ENCODE assay signal across 14 cellular contexts in the genomic region with DNA sequence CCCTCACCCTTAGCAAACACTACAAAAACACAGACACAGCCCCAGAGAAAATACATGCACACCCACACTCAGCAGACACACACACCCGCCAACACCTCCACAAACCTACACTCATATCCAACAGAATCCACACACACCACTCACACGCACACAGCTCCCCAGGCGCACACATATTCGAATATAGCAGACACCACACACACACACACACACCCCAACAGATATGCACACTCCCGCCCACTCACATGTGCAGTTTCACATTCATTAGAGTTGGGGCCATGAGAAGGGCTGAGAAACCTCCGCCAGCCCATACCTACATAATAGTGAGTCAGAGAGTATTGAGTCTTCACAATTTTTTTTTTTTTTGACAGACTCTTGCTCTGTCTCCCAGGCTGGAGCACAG. TPM values are rescaled to one million over a fixed set of nuclear protein-coding genes. Genes with fewer than 3 reads are reported as not detected.
DNase-seq lines count a peak whose midpoint lies in the region; ATAC-seq and TF ChIP-seq lines count a peak whose summit lies in the region.
"Had no signal": no experiment of that assay in that cellular context is flagged by ENCODE, and none has a peak within 500 bp of the region (broad histone marks: within the 10 kb centered on the region; RNA-seq: fewer than 3 reads in every experiment).

No MANE protein-coding gene starts in this region.

- H3K27ac ChIP-seq in spleen, result no peak overlapping the region
- H3K27ac ChIP-seq: neutrophil had no signal

- no peak overlapping the region for H3K27ac Mint-ChIP-seq in type B pancreatic cell

- ATAC-seq in HG02852 (IDR thresholded peaks at IDR 0.05; ENCODE audit: unreplicated experiment) (peak; percentile 53), GM21367 (IDR thresholded peaks at IDR 0.05; ENCODE audit: unreplicated experiment) (no peak)

- peaks cover 55% of the 10 kb centered on the region for H3K27me3 Mint-ChIP-seq in type B pancreatic cell

- no peak for TF ChIP-seq POLR2A in spleen (IDR thresholded peaks at IDR 0.05)

- peaks cover 4% of the 10 kb centered on the region for H3K4me1 Mint-ChIP-seq in type B pancreatic cell (ENCODE audit: unreplicated experiment)

- DNase-seq in GM12864 (ENCODE audit: low read depth) (peak; percentile 47), skeletal muscle cell (ENCODE audit: low read depth) (peak; percentile 59), type B pancreatic cell (ENCODE audit: extremely low spot score, unreplicated experiment) (no peak), spleen (no peak), NCI-H1694 treated with DMSO at 0.1 percent for 48 hours (lab: John Stamatoyannopoulos, UW) (no peak)
- DNase-seq in activated T-cell treated with anti-CD3 and anti-CD28 coated beads, Interleukin-2, amount 50 U/mL, for 48 hours, result peak; percentile 72 to 74
- DNase-seq: CD4-positive, alpha-beta memory T cell; erythroblast; NCI-H2029; OCI-M1 had no signal

- peaks cover 18 to 32% (median 28%) of the 10 kb centered on the region in 6 donors for H3K4me1 ChIP-seq in spleen

- H3K4me3 Mint-ChIP-seq in type B pancreatic cell, result no peak overlapping the region
- H3K4me3 Mint-ChIP-seq: CD4-positive, alpha-beta memory T cell had no signal

- no peaks in the 10 kb centered on the region for H3K9me3 ChIP-seq in spleen
- H3K9me3 ChIP-seq: neutrophil had no signal

- peaks cover 0 to 53% (median 24%) of the 10 kb centered on the region in 7 donors for H3K27me3 ChIP-seq in spleen (replicated peaks in 1 of 7)

- no peak for TF ChIP-seq CTCF in GM12864 (IDR thresholded peaks at IDR 0.05; ENCODE audit: low read depth, low read length, missing control alignments)
- TF ChIP-seq CTCF in type B pancreatic cell (conservative IDR thresholded peaks at IDR 0.05), result no peak
- TF ChIP-seq CTCF in spleen (IDR thresholded peaks at IDR 0.05 in 8 of 11, conservative IDR thresholded peaks at IDR 0.05 in 3 of 11), result no peak

- no peaks in the 10 kb centered on the region for H3K36me3 ChIP-seq in spleen
- H3K36me3 ChIP-seq: neutrophil had no signal

- H3K4me3 ChIP-seq in GM12864 (ENCODE audit: low read depth, low read length), result no peak overlapping the region
- no peak overlapping the region for H3K4me3 ChIP-seq in skeletal muscle cell (ENCODE audit: low read depth, low read length)
- H3K4me3 ChIP-seq in spleen, result no peak overlapping the region

- intact Hi-C loops in spleen (cut with DNase I; ENCODE audit: low total_unique reads), result no loop called here

- H3K36me3 Mint-ChIP-seq in type B pancreatic cell, result no peaks in the 10 kb centered on the region
- H3K36me3 Mint-ChIP-seq: CD4-positive, alpha-beta memory T cell had no signal

- WGBS in spleen, 5 donors, result 72 to 83% (median 81%) methylated on average over 6 of the region's 6 CpGs

- no peaks in the 10 kb centered on the region for H3K9me3 Mint-ChIP-seq in type B pancreatic cell

RNA-seq across cellular contexts. Expression of gene NOTO, which starts 29.4 kb away (rescaled TPM):
- not detected in 2 replicates for total RNA-seq in type B pancreatic cell (ENCODE audit: low replicate concordance)
- not detected for total RNA-seq in spleen
- not detected for polyA plus RNA-seq in spleen
- total RNA-seq: CD4-positive, alpha-beta memory T cell had no signal
- polyA plus RNA-seq: CD4-positive, alpha-beta memory T cell; keratinocyte had no signal

RNA-seq across cellular contexts. Expression of gene SMYD5, which starts 41.1 kb away (rescaled TPM):
- total RNA-seq in type B pancreatic cell (ENCODE audit: low replicate concordance) (19.1 and 30.3 TPM in 2 replicates), spleen (10 to 100 TPM; 12.3 to 27.1 (median 17.8) TPM)
- polyA plus RNA-seq in spleen, result 10 to 100 TPM; 14.6 to 22.7 (median 17.8) TPM

Comparison
In these comparisons a context has a peak if more than half of its experiments do, and no peak if none do; other contexts are left out.
1. DNase-seq: peak in GM12864 (single experiment), activated T-cell treated with anti-CD3 and anti-CD28 coated beads, Interleukin-2, amount 50 U/mL, for 48 hours (2 of 2) and skeletal muscle cell (single experiment); none in type B pancreatic cell (single experiment), spleen (single experiment) and NCI-H1694 treated with DMSO at 0.1 percent for 48 hours (single experiment).